Comparison of ENCODE assay signal across 9 cellular contexts in genomic region chr2:100321881-100322820, GRCh38. TPM values are rescaled to one million over a fixed set of nuclear protein-coding genes. Genes with fewer than 3 reads are reported as not detected.
DNase-seq lines count a peak whose midpoint lies in the region; ATAC-seq, FAIRE-seq and TF ChIP-seq lines count a peak whose summit lies in the region.
"Had no signal": no experiment of that assay in that cellular context is flagged by ENCODE, and none has a peak within 500 bp of the region (broad histone marks: within the 10 kb centered on the region; RNA-seq: fewer than 3 reads in every experiment).

Gene LONRF2, minus strand, starts transcription at chr2:100322501. Its CDS starts 408 bp downstream, at chr2:100322093.

- H3K4me1 ChIP-seq in HepG2 (ENCODE audit: insufficient read depth, low read length) (no peaks in the 10 kb centered on the region), stomach smooth muscle (ENCODE audit: control insufficient read depth, insufficient read depth, low read length) (no peaks in the 10 kb centered on the region)

- CTCF ChIA-PET in HepG2 (lab: Yijun Ruan, JAX; ENCODE audit: low intra/inter-chr PET ratio, low total read pairs): no interaction called here

- WGBS in HepG2 (ENCODE audit: low lambda C conversion rate): 46% methylated on average over 59 of the region's 110 CpGs

- no peak for TF ChIP-seq RAD21 in HepG2 (CRISPR knock-in tag; IDR thresholded peaks at IDR 0.05)

- ATAC-seq in HepG2: no peak; the same call in 2 of the 3 replicates
- ATAC-seq in GM21717 (IDR thresholded peaks at IDR 0.05; ENCODE audit: unreplicated experiment): no peak

- no peak for TF ChIP-seq CTCF in HepG2 (CRISPR knock-in tag; IDR thresholded peaks at IDR 0.05)

- no peak for TF ChIP-seq EP300 in HepG2 (IDR thresholded peaks at IDR 0.05; ENCODE audit: low read depth in 2 of 2, low read length in 2 of 2)
- TF ChIP-seq EP300 in HepG2 (CRISPR knock-in tag; IDR thresholded peaks at IDR 0.05; ENCODE audit: borderline replicate concordance): no peak

- H3K4me3 ChIP-seq in HepG2 (replicated peaks in 1 of 3; ENCODE audit: insufficient read depth in 1 of 3, low read depth in 2 of 3, low read length in 3 of 3) (no peak within 1 kb of the TSS; a peak in 1 of 6 replicates), stomach smooth muscle (ENCODE audit: low read length in 2 of 2) (peak within 1 kb of the TSS; percentile 67 to 78)

- H3K36me3 ChIP-seq in HepG2 (replicated peaks in 1 of 2; ENCODE audit: control insufficient read depth in 1 of 2, insufficient read depth in 2 of 2, low read length in 2 of 2): no peaks in the 10 kb centered on the region
- no peaks in the 10 kb centered on the region for H3K36me3 ChIP-seq in stomach smooth muscle (ENCODE audit: control insufficient read depth in 2 of 2, insufficient read depth in 2 of 2, low read length in 2 of 2)

- FAIRE-seq in HepG2 (lab: Jason Lieb, UNC): no peak

- DNase-seq in NCI-H187 (lab: John Stamatoyannopoulos, UW) (peak; percentile 35 to 44), NCI-H187 treated with DMSO at 0.1 percent for 48 hours (lab: John Stamatoyannopoulos, UW) (no peak), NCI-H345 (lab: John Stamatoyannopoulos, UW) (peak; percentile 76), cerebellum (ENCODE audit: low spot score) (peak; percentile 76), HepG2 (ENCODE audit: low spot score) (no peak), LoVo (ENCODE audit: low spot score) (no peak)

- TF ChIP-seq POLR2A in HepG2 (IDR thresholded peaks at IDR 0.05; ENCODE audit: insufficient read depth in 1 of 2, low read depth in 2 of 2, low read length in 2 of 2): no peak

- H3K27ac ChIP-seq in HepG2 (ENCODE audit: extremely low read length, insufficient read depth, low read length) (no peak within 1 kb of the TSS), stomach smooth muscle (ENCODE audit: low read length) (peak within 1 kb of the TSS; percentile 46)

- H3K9me3 ChIP-seq in HepG2 (ENCODE audit: low read length) (peaks cover 15% of the 10 kb centered on the region), stomach smooth muscle (ENCODE audit: control insufficient read depth in 2 of 2, low read length in 2 of 2) (no peaks in the 10 kb centered on the region)

- no peak within 1 kb of the TSS for H2AFZ ChIP-seq in HepG2 (ENCODE audit: low read length)

- POLR2A ChIA-PET in HepG2 (lab: Yijun Ruan, JAX): no interaction called here

- intact Hi-C loops in HepG2 (cut with micrococcal nuclease; ENCODE audit: unreplicated experiment): no loop called here

- H4K20me1 ChIP-seq in HepG2 (ENCODE audit: insufficient read depth, low read length): no peaks in the 10 kb centered on the region

- in situ Hi-C loops in HepG2 (cut with HindIII; ENCODE audit: extremely low pct_ligation_motif_present, low pct_unique_long_range_greater_than_20kb): no loop called here

- H3K27me3 ChIP-seq in HepG2 (ENCODE audit: control insufficient read depth in 1 of 2, insufficient read depth in 2 of 2, low read length in 2 of 2): peaks cover 3 to 26% of the 10 kb centered on the region in 2 experiments; a peak in 4 of 5 replicates
- H3K27me3 ChIP-seq in stomach smooth muscle (ENCODE audit: control insufficient read depth in 1 of 2, insufficient read depth in 2 of 2, low read length in 2 of 2): no peaks in the 10 kb centered on the region

- H3K79me2 ChIP-seq in HepG2 (ENCODE audit: insufficient read depth, low read length): no peaks in the 10 kb centered on the region

- H3K9ac ChIP-seq in HepG2 (ENCODE audit: insufficient read depth, low read depth, low read length): no peak within 1 kb of the TSS
- peak within 1 kb of the TSS; percentile 60 to 61 for H3K9ac ChIP-seq in stomach smooth muscle (ENCODE audit: low read length in 2 of 2)

- H3K4me2 ChIP-seq in HepG2 (ENCODE audit: low read depth, low read length): no peak within 1 kb of the TSS

- BruUV-seq in HepG2 (replicated peaks; lab: Mats Ljungman, UMichigan): no TSS peak

TF ChIP-seq in HepG2, 621 proteins besides CTCF, POLR2A, EP300 and RAD21:
- TF ChIP-seq, protein P1, sequence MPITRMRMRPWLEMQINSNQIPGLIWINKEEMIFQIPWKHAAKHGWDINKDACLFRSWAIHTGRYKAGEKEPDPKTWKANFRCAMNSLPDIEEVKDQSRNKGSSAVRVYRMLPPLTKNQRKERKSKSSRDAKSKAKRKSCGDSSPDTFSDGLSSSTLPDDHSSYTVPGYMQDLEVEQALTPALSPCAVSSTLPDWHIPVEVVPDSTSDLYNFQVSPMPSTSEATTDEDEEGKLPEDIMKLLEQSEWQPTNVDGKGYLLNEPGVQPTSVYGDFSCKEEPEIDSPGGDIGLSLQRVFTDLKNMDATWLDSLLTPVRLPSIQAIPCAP (CRISPR knock-in tag; IDR thresholded peaks at IDR 0.05; ENCODE audit: low read depth): no peak
- no peak for TF ChIP-seq ZNF383 (CRISPR knock-in tag; IDR thresholded peaks at IDR 0.05; ENCODE audit: borderline replicate concordance)
- TF ChIP-seq SMYD3 (CRISPR knock-in tag; IDR thresholded peaks at IDR 0.05): no peak
- peak; percentile 24 for TF ChIP-seq HNRNPLL (IDR thresholded peaks at IDR 0.05; ENCODE audit: low read depth, low read length, poor library complexity, severe bottlenecking)
- TF ChIP-seq ISX (CRISPR knock-in tag; conservative IDR thresholded peaks at IDR 0.05): no peak
- TF ChIP-seq GTF2F1 (IDR thresholded peaks at IDR 0.05; ENCODE audit: low read length): no peak
- TF ChIP-seq ZNF878 (CRISPR knock-in tag; IDR thresholded peaks at IDR 0.05): no peak
- no peak for TF ChIP-seq ZNF839 (CRISPR knock-in tag; IDR thresholded peaks at IDR 0.05; ENCODE audit: borderline replicate concordance)

RNA-seq across cellular contexts. Expression of gene LONRF2, which starts in this region (rescaled TPM):
- total RNA-seq in cerebellum (36.1 TPM), HepG2 (2016; rRNA removed; fragmentation: Illumina TruSeq; extraction: Trizol) (not detected in 2 replicates)
- total RNA-seq in HepG2 (2016; cell fraction: cytosol; rRNA removed; fragmentation: Illumina TruSeq; extraction: Trizol; ENCODE audit: low read depth): not detected in 2 replicates
- not detected in 2 replicates for total RNA-seq in HepG2 (2016; cell fraction: insoluble cytoplasmic fraction; rRNA removed; fragmentation: Illumina TruSeq; extraction: Trizol)
- total RNA-seq in HepG2 (2016; cell fraction: membrane; rRNA removed; fragmentation: Illumina TruSeq; extraction: Trizol): not detected in 2 replicates
- total RNA-seq in HepG2 (2016; cell fraction: nucleus; rRNA removed; fragmentation: Illumina TruSeq; extraction: Trizol): 0.03 TPM in 1 of 2 replicates, not detected in the other
- 0.01 TPM in 1 of 2 replicates, not detected in the other for polyA plus RNA-seq in HepG2 (2011; rRNA removed)
- polyA plus RNA-seq in HepG2 (2011; cell fraction: cytosol; rRNA removed): not detected in 2 replicates
- 0.02 TPM in 1 of 2 replicates, not detected in the other for polyA plus RNA-seq in HepG2 (2011; cell fraction: nucleus; rRNA removed)
- not detected in 2 replicates for polyA plus RNA-seq in HepG2 (2012)
- not detected in 2 replicates for polyA plus RNA-seq in HepG2 (2016; cell fraction: cytosol; fragmentation: Illumina TruSeq; extraction: Trizol; ENCODE audit: low read depth)
- not detected in 2 replicates for polyA plus RNA-seq in HepG2 (2016; cell fraction: insoluble cytoplasmic fraction; fragmentation: Illumina TruSeq; extraction: Trizol; ENCODE audit: low read depth)
- polyA plus RNA-seq in HepG2 (2016; cell fraction: membrane; fragmentation: Illumina TruSeq; extraction: Trizol; ENCODE audit: low read depth): not detected in 2 replicates
- polyA plus RNA-seq in HepG2 (2016; cell fraction: nucleus; fragmentation: Illumina TruSeq; extraction: Trizol; ENCODE audit: insufficient read depth, low read depth): not detected in 2 replicates
- 0.10 and 0.33 TPM in 2 replicates for polyA minus RNA-seq in HepG2 (2011; rRNA and poly(A)+ RNA removed; ENCODE audit: low replicate concordance)
- polyA minus RNA-seq in HepG2 (2011; cell fraction: cytosol; rRNA and poly(A)+ RNA removed): not detected in 2 replicates
- polyA minus RNA-seq in HepG2 (2011; cell fraction: nucleus; rRNA and poly(A)+ RNA removed): under 0.01 TPM in 1 of 2 replicates, not detected in the other
- polyA plus RNA-seq: CD4-positive, CD25-positive, alpha-beta regulatory T cell had no signal

Comparison
In these comparisons a context has a peak if more than half of its experiments do, and no peak if none do; other contexts are left out.
1. RNA of gene LONRF2 (total RNA-seq): 36.1 TPM in cerebellum (single experiment); 0.03 TPM in HepG2; every median in the first group is over 10 times any median in the second.
2. DNase-seq: peak in NCI-H187 (2 of 2), NCI-H345 (single experiment) and cerebellum (single experiment); none in NCI-H187 treated with DMSO at 0.1 percent for 48 hours (single experiment), HepG2 (single experiment) and LoVo (single experiment).
3. H3K4me3 ChIP-seq: peak in stomach smooth muscle (2 of 2); none in HepG2 (0 of 3).